ENCODE assay signal across 17 cellular contexts in the genomic region with DNA sequence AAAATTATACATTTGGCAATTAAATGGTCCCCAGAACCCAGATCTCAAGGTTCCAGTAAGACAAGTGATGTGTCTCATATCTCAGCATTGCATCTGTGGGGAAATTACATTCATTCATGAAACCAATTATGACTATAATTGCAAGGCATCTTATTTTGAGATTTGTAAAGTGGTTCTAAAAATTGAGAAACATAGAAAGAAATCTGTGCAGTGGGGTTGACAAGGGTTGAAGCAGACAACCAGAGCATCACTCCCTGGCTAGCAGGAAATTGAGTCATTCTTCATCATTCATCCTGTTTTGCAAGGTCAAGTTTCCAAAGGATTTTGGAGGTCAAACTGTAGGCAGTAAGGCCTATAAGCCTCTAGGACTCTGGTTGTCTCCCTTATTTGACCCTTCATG. TPM values are rescaled to one million over a fixed set of nuclear protein-coding genes. Genes with fewer than 3 reads are reported as not detected.
A peak's percentile ranks its signal among the peaks of the same experiment; 100 is the strongest.
DNase-seq lines count a peak whose midpoint lies in the region; ATAC-seq, FAIRE-seq and TF ChIP-seq lines count a peak whose summit lies in the region.
"Had no signal": no experiment of that assay in that cellular context is flagged by ENCODE, and none has a peak within 500 bp of the region (broad histone marks: within the 10 kb centered on the region; RNA-seq: fewer than 3 reads in every experiment).

No MANE protein-coding gene starts in this region.

- H3K27ac ChIP-seq in pancreas = no peak overlapping the region
- H3K27ac ChIP-seq: VCaP had no signal

- no peak overlapping the region for H3K4me2 ChIP-seq in skeletal muscle satellite cell (ENCODE audit: low read length)

- H3K27me3 ChIP-seq in skeletal muscle satellite cell (ENCODE audit: control insufficient read depth, insufficient read depth, low read length) = no peaks in the 10 kb centered on the region
- no peaks in the 10 kb centered on the region for H3K27me3 ChIP-seq in pancreas

- FAIRE-seq in pancreas (lab: Jason Lieb, UNC) = no peak
- FAIRE-seq: H1, HTR-8/SVneo had no signal

- H3K36me3 ChIP-seq in skeletal muscle satellite cell (ENCODE audit: insufficient read depth, low read length) (no peaks in the 10 kb centered on the region), pancreas (no peaks in the 10 kb centered on the region)

- intact Hi-C loops in pancreas (cut with DNase I) = no loop called here

- H3K4me3 ChIP-seq in fibroblast of mammary gland (ENCODE audit: control insufficient read depth, low read depth, low read length) (no peak overlapping the region), skeletal muscle satellite cell (ENCODE audit: low read length) (no peak overlapping the region), pancreas (no peak overlapping the region)

- H3K9ac ChIP-seq in skeletal muscle satellite cell (ENCODE audit: low read depth, low read length) = peak overlapping the region; percentile 9

- DNase-seq in GM03348 (ENCODE audit: low spot score) = peak; percentile 68
- peak; percentile 85 for DNase-seq in fibroblast of mammary gland (ENCODE audit: low read depth)
- no peak for DNase-seq in NCI-H1930 (lab: John Stamatoyannopoulos, UW)
- no peak for DNase-seq in pancreas
- DNase-seq in MV-4-11 (lab: John Stamatoyannopoulos, UW) = no peak
- DNase-seq: activated CD8-positive, alpha-beta T cell treated with anti-CD3 and anti-CD28 coated beads, Interleukin-2, amount 10 ng/mL, durations not matched to agents 7 days and 5 days; amygdala; C1 segment of cervical spinal cord; NCI-H526 treated with DMSO at 0.1 percent for 48 hours had no signal

- TF ChIP-seq CTCF in fibroblast of mammary gland (conservative IDR thresholded peaks at IDR 0.05; ENCODE audit: control insufficient read depth, insufficient read depth, low read depth, low read length) = no peak
- no peak for TF ChIP-seq CTCF in pancreas (IDR thresholded peaks at IDR 0.05)

- H3K9me3 ChIP-seq in skeletal muscle satellite cell (replicated peaks; ENCODE audit: low read length) (no peaks in the 10 kb centered on the region), pancreas (no peaks in the 10 kb centered on the region)

- ATAC-seq in SK-N-SH treated with all-trans-retinoic acid at 6 μM for 48 hours = peak; percentile 79
- no peak for ATAC-seq in pancreas
- ATAC-seq: activated CD8-positive, alpha-beta T cell treated with anti-CD3 and anti-CD28 coated beads, Interleukin-2, amount 10 ng/mL, durations not matched to agents 7 days and 5 days; esophagus mucosa; Panc1 had no signal

- H3K4me1 ChIP-seq in skeletal muscle satellite cell (ENCODE audit: control insufficient read depth, insufficient read depth, low read length) = peaks cover 26% of the 10 kb centered on the region
- no peaks in the 10 kb centered on the region for H3K4me1 ChIP-seq in pancreas

TF ChIP-seq in SK-N-SH treated with all-trans-retinoic acid at 6 μM for 48 hours, 23 proteins besides CTCF, POLR2A, EP300 and RAD21:
- 0 out of 2 replicates have a peak, but pooled peaks have one; percentile 23 for TF ChIP-seq TOX (CRISPR knock-in tag; IDR thresholded peaks at IDR 0.05; ENCODE audit: borderline replicate concordance)
- TF ChIP-seq PPARA (CRISPR knock-in tag; IDR thresholded peaks at IDR 0.05; ENCODE audit: borderline replicate concordance) = no peak
- TF ChIP-seq BACH2 (CRISPR knock-in tag; IDR thresholded peaks at IDR 0.05; ENCODE audit: borderline replicate concordance) = no peak
- TF ChIP-seq ZC3H10 (CRISPR knock-in tag; IDR thresholded peaks at IDR 0.05) = no peak
- TF ChIP-seq ZFP3 (CRISPR knock-in tag; IDR thresholded peaks at IDR 0.05) = no peak
- TF ChIP-seq ESRRG (CRISPR knock-in tag; IDR thresholded peaks at IDR 0.05) = no peak
- TF ChIP-seq RARB (CRISPR knock-in tag; IDR thresholded peaks at IDR 0.05) = no peak
- no peak for TF ChIP-seq ARNTL (CRISPR knock-in tag; IDR thresholded peaks at IDR 0.05; ENCODE audit: borderline replicate concordance, low read depth)

RNA-seq across cellular contexts. Expression of a gene that starts 25.1 kb away (rescaled TPM):
- total RNA-seq in skeletal muscle satellite cell (2012; rRNA removed) = 0.22 and 1.0 TPM in 2 replicates
- total RNA-seq in pancreas = not detected
- polyA plus RNA-seq in pancreas = not detected
- total RNA-seq: activated CD8-positive, alpha-beta T cell treated with anti-CD3 and anti-CD28 coated beads, Interleukin-2, amount 10 ng/mL, durations not matched to agents 7 days and 5 days; esophagus mucosa; H1; liver had no signal
- polyA plus RNA-seq: H1, liver had no signal

Comparison
In these comparisons a context has a peak if more than half of its experiments do, and no peak if none do; other contexts are left out.
1. DNase-seq: peak in GM03348 (single experiment) and fibroblast of mammary gland (single experiment); none in NCI-H1930 (0 of 2), pancreas (0 of 6) and MV-4-11 (single experiment).